In the genomic region with DNA sequence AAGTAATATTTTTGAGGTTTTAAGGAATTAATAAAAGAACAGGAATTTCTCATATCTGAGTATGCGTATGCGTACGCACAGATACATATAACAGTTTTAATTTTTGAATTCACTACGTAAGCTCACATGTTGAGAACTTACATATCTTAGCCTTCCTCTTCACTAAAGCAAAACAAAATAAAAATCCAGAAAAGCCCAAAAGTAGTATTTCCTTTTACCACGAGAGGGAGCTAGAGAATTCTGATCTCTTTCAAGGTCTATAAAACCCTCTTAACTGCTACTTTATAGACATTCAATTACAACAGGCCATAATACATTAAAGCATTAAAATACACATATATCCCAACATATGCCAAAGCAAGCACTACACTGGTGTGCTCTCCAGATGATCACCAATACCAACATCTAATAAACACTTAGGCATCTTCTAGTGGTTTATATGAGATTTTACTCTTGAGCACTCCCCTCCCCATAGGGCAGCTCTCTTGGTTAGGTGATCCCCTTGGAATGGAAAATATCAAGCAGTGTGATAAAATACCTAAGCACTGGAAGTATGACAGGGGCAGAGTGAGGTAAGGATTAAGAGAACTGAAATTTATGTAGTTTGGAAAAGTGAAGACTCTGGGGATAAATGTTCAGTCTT, we compare ENCODE assay signal across 8 cellular contexts.
DNase-seq lines count a peak whose midpoint lies in the region; ATAC-seq, FAIRE-seq and TF ChIP-seq lines count a peak whose summit lies in the region.

No MANE protein-coding gene starts in this region.

- no peaks in the 10 kb centered on the region for H3F3A ChIP-seq in smooth muscle cell (ENCODE audit: low read depth)

- TF ChIP-seq CTCF in cardiac muscle cell (IDR thresholded peaks at IDR 0.05; ENCODE audit: low read depth, low read length) (peak; percentile 60), gastroesophageal sphincter (IDR thresholded peaks at IDR 0.05) (peak; percentile 54 to 71 (median 69)), smooth muscle cell (IDR thresholded peaks at IDR 0.05; ENCODE audit: borderline replicate concordance, insufficient read depth, poor library complexity, severe bottlenecking) (peak; percentile 75)

- H3K79me2 ChIP-seq in smooth muscle cell (ENCODE audit: low read depth): no peaks in the 10 kb centered on the region

- H4K20me1 ChIP-seq in smooth muscle cell (ENCODE audit: low read depth): no peaks in the 10 kb centered on the region

- H3K27ac ChIP-seq in cardiac muscle cell: no peak overlapping the region
- H3K27ac ChIP-seq in gastroesophageal sphincter: no peak overlapping the region
- no peak overlapping the region for H3K27ac ChIP-seq in smooth muscle cell (ENCODE audit: low read depth)

- no peak for TF ChIP-seq EP300 in gastroesophageal sphincter (IDR thresholded peaks at IDR 0.05)

- no peak overlapping the region for H2AFZ ChIP-seq in smooth muscle cell (ENCODE audit: low read depth)

- no peaks in the 10 kb centered on the region for H3K9me3 ChIP-seq in cardiac muscle cell (ENCODE audit: low read depth)
- H3K9me3 ChIP-seq in gastroesophageal sphincter: no peaks in the 10 kb centered on the region
- H3K9me3 ChIP-seq in smooth muscle cell (replicated peaks; ENCODE audit: low read depth): no peaks in the 10 kb centered on the region

- DNase-seq in cardiac muscle cell (ENCODE audit: low read depth in 1 of 2, low spot score in 1 of 2): peak; percentile 53 to 67
- no peak for DNase-seq in Right ventricle myocardium inferior (ENCODE audit: missing footprints)
- peak; percentile 70 for DNase-seq in NCI-H1694 (lab: John Stamatoyannopoulos, UW)
- DNase-seq in smooth muscle cell (lab: John Stamatoyannopoulos, UW; ENCODE audit: unreplicated experiment): no peak
- DNase-seq in D341Med (ENCODE audit: low spot score): no peak

- H3K36me3 ChIP-seq in cardiac muscle cell: no peaks in the 10 kb centered on the region
- H3K36me3 ChIP-seq in gastroesophageal sphincter: no peaks in the 10 kb centered on the region
- no peaks in the 10 kb centered on the region for H3K36me3 ChIP-seq in smooth muscle cell (ENCODE audit: low read depth)

- peak; percentile 97 for FAIRE-seq in TTC549 (lab: Jason Lieb, UNC)

- H3K4me3 ChIP-seq in cardiac muscle cell (no peak overlapping the region), gastroesophageal sphincter (no peak overlapping the region), smooth muscle cell (no peak overlapping the region)

- WGBS in gastroesophageal sphincter (ENCODE audit: low coverage in 1 of 2), 2 donors: 4 to 7% methylated on average over 5 of the region's 5 CpGs
- WGBS in smooth muscle cell (ENCODE audit: low lambda C conversion rate): 4% methylated on average over 5 of the region's 5 CpGs

- TF ChIP-seq POLR2A in gastroesophageal sphincter (IDR thresholded peaks at IDR 0.05): no peak

- H3K9ac ChIP-seq in smooth muscle cell (ENCODE audit: low read depth): no peak overlapping the region

- intact Hi-C loops in Right ventricle myocardium inferior (cut with DNase I): loop anchor here (1.0 to 10.0 kb wide), 2 partner anchors 282 to 311 kb away; no protein-coding TSS in a partner anchor

- H3K27me3 ChIP-seq in cardiac muscle cell (peaks cover 97% of the 10 kb centered on the region), gastroesophageal sphincter (peaks cover 93% of the 10 kb centered on the region), smooth muscle cell (ENCODE audit: low read depth) (peaks cover 96% of the 10 kb centered on the region)

- H3K4me1 ChIP-seq in cardiac muscle cell (ENCODE audit: low read depth): no peaks in the 10 kb centered on the region
- no peaks in the 10 kb centered on the region for H3K4me1 ChIP-seq in gastroesophageal sphincter
- H3K4me1 ChIP-seq in smooth muscle cell (ENCODE audit: low read depth): no peaks in the 10 kb centered on the region

- ATAC-seq in Right ventricle myocardium inferior (no peak), gastroesophageal sphincter (no peak), GM18909 (IDR thresholded peaks at IDR 0.05; ENCODE audit: poor library complexity, unreplicated experiment) (no peak)

- no peak overlapping the region for H3K4me2 ChIP-seq in smooth muscle cell

Comparison
In these comparisons a context has a peak if more than half of its experiments do, and no peak if none do; other contexts are left out.
1. DNase-seq: peak in cardiac muscle cell (2 of 2) and NCI-H1694 (single experiment); none in Right ventricle myocardium inferior (single experiment), smooth muscle cell (single experiment) and D341Med (single experiment).
2. Peak in every context shown above with its lines, with median percentiles within 50 percentile points of each other: CTCF ChIP-seq.